ENCODE assay signal across 11 cellular contexts in genomic region chr15:85457392-85457968, GRCh38.
DNase-seq lines count a peak whose midpoint lies in the region; ATAC-seq and TF ChIP-seq lines count a peak whose summit lies in the region.
"Had no signal": no experiment of that assay in that cellular context is flagged by ENCODE, and none has a peak within 500 bp of the region (broad histone marks: within the 10 kb centered on the region; RNA-seq: fewer than 3 reads in every experiment).

No MANE protein-coding gene starts in this region.

- TF ChIP-seq POLR2A in GM18505 (IDR thresholded peaks at IDR 0.05; ENCODE audit: borderline replicate concordance, extremely low read depth, insufficient read depth, insufficient read length), result peak; percentile 22

- intact Hi-C loops in Right ventricle myocardium superior (cut with DNase I), result no loop called here

- DNase-seq in Right ventricle myocardium superior, result no peak
- DNase-seq in GOT3 (lab: John Stamatoyannopoulos, UW), result no peak
- DNase-seq in stimulated activated naive CD4-positive, alpha-beta T cell treated with Interleukin-2 at 50 U/mL for 16 hours (lab: John Stamatoyannopoulos, UW), result no peak
- DNase-seq in NCI-H2227 (lab: John Stamatoyannopoulos, UW; ENCODE audit: unreplicated experiment), result no peak
- DNase-seq in NCI-H1436 (lab: John Stamatoyannopoulos, UW), result no peak
- DNase-seq: GDM1, NCI-H1436 treated with DMSO at 0.1 percent for 48 hours, upper lobe of left lung had no signal

- ATAC-seq in GM18505 (IDR thresholded peaks at IDR 0.05; ENCODE audit: unreplicated experiment) (peak; percentile 74), GM21447 (IDR thresholded peaks at IDR 0.05; ENCODE audit: unreplicated experiment) (peak; percentile 76), HG03442 (IDR thresholded peaks at IDR 0.05; ENCODE audit: unreplicated experiment) (peak; percentile 74), Right ventricle myocardium superior (ENCODE audit: poor library complexity) (peak; percentile 45)
